ENCODE assay signal across 9 cellular contexts in the genomic region with DNA sequence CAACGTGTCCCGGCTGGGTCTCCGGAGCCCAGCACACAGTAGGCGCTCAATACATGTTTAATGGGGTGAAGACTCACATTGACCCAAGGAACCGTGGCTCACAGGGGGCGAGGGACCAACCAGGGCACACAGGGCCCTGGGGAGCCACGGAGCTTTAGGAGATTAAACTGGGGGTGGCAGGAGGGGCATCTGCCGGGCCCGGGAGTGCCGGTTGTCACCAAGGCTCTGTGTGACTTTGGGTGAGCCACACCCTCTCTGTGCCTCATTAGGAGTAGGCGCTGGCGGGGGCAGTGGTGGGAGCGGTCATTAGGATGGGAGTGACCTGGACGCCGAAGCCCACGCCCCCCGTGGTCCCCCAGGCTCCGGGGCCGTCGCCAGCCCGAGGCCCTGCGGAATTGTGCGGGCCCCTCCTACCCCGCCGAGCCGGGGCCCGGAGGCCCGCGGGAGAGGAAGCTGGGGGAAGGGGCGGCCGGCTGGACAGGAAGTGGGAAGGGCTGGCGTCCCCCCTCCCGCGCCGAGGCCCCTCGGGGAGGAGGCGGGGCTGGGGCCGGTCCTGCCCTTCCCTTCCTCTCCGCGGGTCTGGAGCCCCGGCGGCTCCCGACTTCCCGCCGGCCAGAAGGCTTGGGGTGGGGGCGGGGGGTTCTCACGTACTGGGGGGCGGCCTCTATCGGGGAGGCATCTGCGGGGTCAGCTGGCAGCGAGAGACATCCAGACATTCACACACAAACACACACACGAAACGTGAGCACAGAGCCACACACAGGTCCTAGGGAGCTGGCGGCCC. TPM values are rescaled to one million over a fixed set of nuclear protein-coding genes. Genes with fewer than 3 reads are reported as not detected.
A peak's percentile ranks its signal among the peaks of the same experiment; 100 is the strongest.
DNase-seq lines count a peak whose midpoint lies in the region; ATAC-seq and TF ChIP-seq lines count a peak whose summit lies in the region.
"Had no signal": no experiment of that assay in that cellular context is flagged by ENCODE, and none has a peak within 500 bp of the region (broad histone marks: within the 10 kb centered on the region; RNA-seq: fewer than 3 reads in every experiment).

No MANE protein-coding gene starts in this region.

- WGBS in HUES64: under 1% methylated on average over 45 of the region's 54 CpGs

- H3K36me3 Mint-ChIP-seq in stimulated activated naive CD8-positive, alpha-beta T cell treated with anti-CD3 and anti-CD28 coated beads, Interleukin-15, Interleukin-2, amounts not matched to agents 100 ng/mL and 50 ng/mL, for 24 hours (ENCODE audit: low read depth): no peaks in the 10 kb centered on the region

- H3K4me1 ChIP-seq in HUES64 (ENCODE audit: insufficient read depth, low read length) (peaks cover 7% of the 10 kb centered on the region), colonic mucosa (peaks cover 28% of the 10 kb centered on the region)

- H3K9me3 ChIP-seq in HUES64 (ENCODE audit: insufficient read depth, low read depth, low read length) (no peaks in the 10 kb centered on the region), colonic mucosa (no peaks in the 10 kb centered on the region)

- peak; percentile 6 for ATAC-seq in left colon

- H3K4me1 Mint-ChIP-seq in stimulated activated naive CD8-positive, alpha-beta T cell treated with anti-CD3 and anti-CD28 coated beads, Interleukin-15, Interleukin-2, amounts not matched to agents 100 ng/mL and 50 ng/mL, for 24 hours (ENCODE audit: low read depth): peaks cover 72% of the 10 kb centered on the region

- H3K4me3 Mint-ChIP-seq in stimulated activated naive CD8-positive, alpha-beta T cell treated with anti-CD3 and anti-CD28 coated beads, Interleukin-15, Interleukin-2, amounts not matched to agents 100 ng/mL and 50 ng/mL, for 24 hours: peak overlapping the region; percentile 75

- in situ Hi-C loops in SK-MEL-5 (cut with HindIII; ENCODE audit: low pct_unique_long_range_greater_than_20kb, low sequenced_read_pairs): no loop called here

- peak overlapping the region; percentile 65 for H3K9ac ChIP-seq in HUES64 (ENCODE audit: low read depth, low read length)
- H3K9ac ChIP-seq in colonic mucosa (ENCODE audit: low read depth in 2 of 2, low read length in 2 of 2): peak overlapping the region; percentile 65 to 81

- peaks cover 20% of the 10 kb centered on the region for H3K27me3 Mint-ChIP-seq in stimulated activated naive CD8-positive, alpha-beta T cell treated with anti-CD3 and anti-CD28 coated beads, Interleukin-15, Interleukin-2, amounts not matched to agents 100 ng/mL and 50 ng/mL, for 24 hours

- TF ChIP-seq CTCF in colonic mucosa (IDR thresholded peaks at IDR 0.05): no peak

- H3K27ac Mint-ChIP-seq in stimulated activated naive CD8-positive, alpha-beta T cell treated with anti-CD3 and anti-CD28 coated beads, Interleukin-15, Interleukin-2, amounts not matched to agents 100 ng/mL and 50 ng/mL, for 24 hours: peak overlapping the region; percentile 71

- peak overlapping the region; percentile 66 for H3K4me3 ChIP-seq in HUES64 (ENCODE audit: low read length)
- H3K4me3 ChIP-seq in colonic mucosa: peak overlapping the region; percentile 28

- peak overlapping the region; percentile 94 for H3K27ac ChIP-seq in HUES64 (ENCODE audit: low read depth, low read length)
- peak overlapping the region; percentile 79 for H3K27ac ChIP-seq in colonic mucosa

- H3K27me3 ChIP-seq in HUES64 (ENCODE audit: insufficient read depth, low read length) (peaks cover 29% of the 10 kb centered on the region), colonic mucosa (peaks cover 13% of the 10 kb centered on the region)

- H3K36me3 ChIP-seq in HUES64 (ENCODE audit: insufficient read depth, low read length): no peaks in the 10 kb centered on the region
- no peaks in the 10 kb centered on the region for H3K36me3 ChIP-seq in colonic mucosa

- DNase-seq in ELF-1 (ENCODE audit: low read depth, low spot score) (peak; percentile 90), SK-MEL-5 (ENCODE audit: low read depth, low spot score) (peak; percentile 50), colonic mucosa (peak; percentile 73), left colon (peak; percentile 69 to 70), middle frontal gyrus (ENCODE audit: extremely low spot score, low spot score) (no peak), NCI-H2107 (lab: John Stamatoyannopoulos, UW) (no peak)

- intact Hi-C loops in colonic mucosa (cut with DNase I) (loop anchor here (10.0 kb wide), 1 partner anchor 213 kb away; a partner anchor contains a TSS), left colon (cut with DNase I, micrococcal nuclease) (loop anchor here in 1 of 2 donors (10.0 kb wide), 1 partner anchor 63 kb away; no protein-coding TSS in a partner anchor)

- H3K9me3 Mint-ChIP-seq in stimulated activated naive CD8-positive, alpha-beta T cell treated with anti-CD3 and anti-CD28 coated beads, Interleukin-15, Interleukin-2, amounts not matched to agents 100 ng/mL and 50 ng/mL, for 24 hours: no peaks in the 10 kb centered on the region

RNA-seq across cellular contexts. Expression of a gene that starts 1.8 kb away (rescaled TPM):
- polyA plus RNA-seq in HUES64 (2013, experiment 1 of 2): 35.2 TPM
- 53.3 TPM for polyA plus RNA-seq in HUES64 (2013, experiment 2 of 2)
- 18.9 and 25.7 TPM in 2 replicates for total RNA-seq in SK-MEL-5 (2014; rRNA removed; shearing (Covaris generic))
- 34.2 and 44.7 TPM in 2 replicates for polyA plus RNA-seq in SK-MEL-5 (2015; cell fraction: cytosol; rRNA removed)
- polyA plus RNA-seq in SK-MEL-5 (2015; cell fraction: nucleus; rRNA removed): 144 and 159 TPM in 2 replicates
- total RNA-seq in colonic mucosa (10 to 100 TPM; 40.1 to 77.3 TPM), left colon (10 to 100 TPM; 37.4 to 50.7 TPM)

RNA-seq across cellular contexts. Expression of a gene that starts 20.0 kb away (rescaled TPM):
- 0.10 TPM for polyA plus RNA-seq in HUES64 (2013, experiment 1 of 2)
- polyA plus RNA-seq in HUES64 (2013, experiment 2 of 2): not detected
- total RNA-seq in SK-MEL-5 (2014; rRNA removed; shearing (Covaris generic)): not detected in 2 replicates
- polyA plus RNA-seq in SK-MEL-5 (2015; cell fraction: cytosol; rRNA removed): 0.04 TPM in 1 of 2 replicates, not detected in the other
- not detected in 2 replicates for polyA plus RNA-seq in SK-MEL-5 (2015; cell fraction: nucleus; rRNA removed)
- 1 to 10 TPM; 1.4 to 3.9 TPM for total RNA-seq in colonic mucosa
- total RNA-seq in left colon: 1 to 10 TPM in 1 of 2 donors, under 1 TPM in 1; 0.79 to 5.1 TPM

RNA-seq across cellular contexts. Expression of a gene that starts 20.5 kb away (rescaled TPM):
- polyA plus RNA-seq in HUES64 (2013, experiment 1 of 2): 136 TPM
- polyA plus RNA-seq in HUES64 (2013, experiment 2 of 2): 178 TPM
- 8.3 and 12.7 TPM in 2 replicates for total RNA-seq in SK-MEL-5 (2014; rRNA removed; shearing (Covaris generic))
- polyA plus RNA-seq in SK-MEL-5 (2015; cell fraction: cytosol; rRNA removed): 18.4 and 20.9 TPM in 2 replicates
- polyA plus RNA-seq in SK-MEL-5 (2015; cell fraction: nucleus; rRNA removed): 107 and 119 TPM in 2 replicates
- 10 to 100 TPM; 17.7 to 25.7 TPM for total RNA-seq in colonic mucosa
- 10 to 100 TPM; 14.1 to 15.1 TPM for total RNA-seq in left colon

RNA-seq across cellular contexts. Expression of a gene that starts 31.5 kb away (rescaled TPM):
- polyA plus RNA-seq in HUES64 (2013, experiment 1 of 2): 3.7 TPM
- 4.2 TPM for polyA plus RNA-seq in HUES64 (2013, experiment 2 of 2)
- total RNA-seq in SK-MEL-5 (2014; rRNA removed; shearing (Covaris generic)): 873 and 1,003 TPM in 2 replicates
- polyA plus RNA-seq in SK-MEL-5 (2015; cell fraction: cytosol; rRNA removed): 2,563 and 2,956 TPM in 2 replicates
- polyA plus RNA-seq in SK-MEL-5 (2015; cell fraction: nucleus; rRNA removed): 251 and 324 TPM in 2 replicates
- total RNA-seq in colonic mucosa: 100 to 1,000 TPM; 120 to 159 TPM
- total RNA-seq in left colon: 10 to 100 TPM; 32.2 to 87.6 TPM
- total RNA-seq: frontal cortex had no signal

Comparison
In these comparisons a context has a peak if more than half of its experiments do, and no peak if none do; other contexts are left out.
1. DNase-seq: peak in ELF-1 (single experiment), SK-MEL-5 (single experiment), colonic mucosa (single experiment) and left colon (2 of 2); none in middle frontal gyrus (single experiment) and NCI-H2107 (single experiment).